Comparison of ENCODE assay signal across 29 cellular contexts in the genomic region with DNA sequence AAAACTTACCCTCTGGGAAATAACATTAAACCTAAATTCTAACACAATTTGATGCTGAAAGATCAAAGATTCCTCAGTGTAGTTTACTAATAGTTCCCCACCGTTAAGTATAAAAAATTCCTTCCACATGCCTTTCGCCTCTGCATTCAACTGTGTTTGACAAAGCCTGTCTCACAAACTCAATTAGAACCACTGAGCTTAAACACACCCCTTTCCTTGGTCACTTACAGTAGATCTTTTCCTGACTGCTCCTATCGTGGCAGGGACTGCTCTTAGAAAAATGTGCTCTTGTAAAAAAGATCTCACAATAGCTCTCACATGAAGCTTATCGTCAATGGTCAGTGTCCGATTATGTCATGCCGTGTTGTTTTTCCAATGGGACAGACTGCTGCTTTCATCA. TPM values are rescaled to one million over a fixed set of nuclear protein-coding genes. Genes with fewer than 3 reads are reported as not detected.
A peak's percentile ranks its signal among the peaks of the same experiment; 100 is the strongest.
DNase-seq lines count a peak whose midpoint lies in the region; ATAC-seq, FAIRE-seq and TF ChIP-seq lines count a peak whose summit lies in the region.
"Had no signal": no experiment of that assay in that cellular context is flagged by ENCODE, and none has a peak within 500 bp of the region (broad histone marks: within the 10 kb centered on the region; RNA-seq: fewer than 3 reads in every experiment).

No MANE protein-coding gene starts in this region.

- H3K4me2 ChIP-seq in H9 (ENCODE audit: insufficient read depth, insufficient read length, low read length) = peak overlapping the region; percentile 67
- H3K4me2 ChIP-seq in OCI-LY3 (ENCODE audit: low read length) = peak overlapping the region; percentile 82
- H3K4me2 ChIP-seq in endothelial cell of umbilical vein (ENCODE audit: insufficient read depth, low read length) = no peak overlapping the region
- H3K4me2 ChIP-seq in neuronal stem cell (ENCODE audit: insufficient read depth, low read length, poor library complexity, severe bottlenecking) = peak overlapping the region; percentile 40

- ATAC-seq in GM21529 (IDR thresholded peaks at IDR 0.05; ENCODE audit: unreplicated experiment) = no peak
- ATAC-seq in GM19395 (IDR thresholded peaks at IDR 0.05; ENCODE audit: unreplicated experiment) = no peak
- ATAC-seq: foreskin keratinocyte, heart left ventricle had no signal

- H3K23ac ChIP-seq in H9 (ENCODE audit: insufficient read length, low read depth, low read length) (no peak overlapping the region), neuronal stem cell (ENCODE audit: low read depth, low read length, poor library complexity) (no peak overlapping the region)

- H3K27ac ChIP-seq in H9 (ENCODE audit: insufficient read length, low read depth, low read length) = peak overlapping the region; percentile 99
- H3K27ac ChIP-seq in OCI-LY3 (ENCODE audit: low read length) = no peak overlapping the region
- H3K27ac ChIP-seq in endothelial cell of umbilical vein (ENCODE audit: insufficient read depth, low read depth, low read length) = no peak overlapping the region
- peak overlapping the region; percentile 87 for H3K27ac ChIP-seq in neuronal stem cell (replicated peaks; ENCODE audit: low read length)
- H3K27ac ChIP-seq: esophagus squamous epithelium, foreskin keratinocyte, heart left ventricle, HL-60, pancreas, skin epidermis had no signal

- no peaks in the 10 kb centered on the region; a peak in 3 of 7 replicates for H3K36me3 Mint-ChIP-seq in H9 (ENCODE audit: insufficient read depth in 1 of 3, low read depth in 3 of 3)
- no peaks in the 10 kb centered on the region for H3K36me3 Mint-ChIP-seq in HFFc6 (ENCODE audit: low read depth)
- H3K36me3 Mint-ChIP-seq: CD8-positive, alpha-beta memory T cell; stimulated activated memory B cell treated with anti-CD40 and anti-IgM and Interleukin-4, amounts not matched to agents 10 μg/mL and 1 μg/mL and 100 μg/mL, for 72 hours had no signal

- H3K4me1 Mint-ChIP-seq in H9 (peaks cover 19 to 22% of the 10 kb centered on the region in 2 experiments), HFFc6 (ENCODE audit: low read depth) (peaks cover 13% of the 10 kb centered on the region)
- H3K4me1 Mint-ChIP-seq: CD8-positive, alpha-beta memory T cell; stimulated activated memory B cell treated with anti-CD40 and anti-IgM and Interleukin-4, amounts not matched to agents 10 μg/mL and 1 μg/mL and 100 μg/mL, for 72 hours had no signal

- POLR2A ChIA-PET in endothelial cell of umbilical vein (lab: Charles Lee) = no interaction called here

- H4K8ac ChIP-seq in H9 (replicated peaks; ENCODE audit: insufficient read length, low read depth, low read length) = no peak overlapping the region
- H4K8ac ChIP-seq in neuronal stem cell (ENCODE audit: low read depth, low read length) = no peak overlapping the region

- H3K27ac Mint-ChIP-seq in H9 (peak overlapping the region; percentile 55 to 97 (median 96)), HFFc6 (no peak overlapping the region)
- H3K27ac Mint-ChIP-seq: CD8-positive, alpha-beta memory T cell; dendritic cell treated with granulocyte-macrophage colony-stimulating factor and Interleukin-4, amounts not matched to agents 40 ng/mL and 50 ng/mL, for 4 days; nephron progenitor cell; T-helper 1 cell treated with Interleukin-12 subunit alpha and Interleukin-12 subunit beta and Interleukin-4 antibody, amounts not matched to agents 30 μg/mL and 1 μg/mL, for 36 hours had no signal

- no TSS peak for BruUV-seq in endothelial cell of umbilical vein (replicated peaks; lab: Mats Ljungman, UMichigan)

- H3K4ac ChIP-seq in H9 (ENCODE audit: low read depth, low read length) (no peak overlapping the region; the same call in 1 of the 2 replicates), neuronal stem cell (ENCODE audit: low read length) (no peak overlapping the region)

- H3K79me1 ChIP-seq in H9 (ENCODE audit: insufficient read depth, low read depth, low read length, poor library complexity, severe bottlenecking) = no peaks in the 10 kb centered on the region
- no peaks in the 10 kb centered on the region for H3K79me1 ChIP-seq in neuronal stem cell (ENCODE audit: low read depth, low read length)

- H3K4me1 ChIP-seq in H9 (ENCODE audit: insufficient read depth, low read length) = peaks cover 5% of the 10 kb centered on the region; the same call in 1 of the 2 replicates
- peaks cover 13% of the 10 kb centered on the region for H3K4me1 ChIP-seq in OCI-LY3 (ENCODE audit: low read length)
- no peaks in the 10 kb centered on the region for H3K4me1 ChIP-seq in endothelial cell of umbilical vein (ENCODE audit: control insufficient read depth, extremely low read depth, insufficient read depth, low read length)
- peaks cover 5 to 9% of the 10 kb centered on the region in 2 donors for H3K4me1 ChIP-seq in neuronal stem cell (ENCODE audit: control insufficient read depth in 2 of 2, insufficient read depth in 1 of 2, low read depth in 1 of 2, low read length in 2 of 2)
- H3K4me1 ChIP-seq: esophagus squamous epithelium, heart left ventricle, pancreas had no signal

- peak; percentile 33 for DNase-seq in H9
- no peak for DNase-seq in endothelial cell of umbilical vein (ENCODE audit: low read depth, low spot score)
- DNase-seq in neuronal stem cell (ENCODE audit: low spot score) = peak; percentile 49
- no peak for DNase-seq in RKO (ENCODE audit: low spot score)
- no peak for DNase-seq in HFFc6
- DNase-seq: activated CD4-positive, alpha-beta T cell treated with anti-CD3 and anti-CD28 coated beads, Interleukin-2, amount 50 U/mL, for 1 hour; activated CD4-positive, CD25-positive, alpha-beta regulatory T cell; activated gamma-delta T cell treated with Interleukin-2 at 50 U/mL for 16 hours; activated T-cell treated with anti-CD3 and anti-CD28 coated beads, Interleukin-2, amount 50 U/mL, for 48 hours; CD8-positive, alpha-beta memory T cell; central memory CD4-positive, alpha-beta T cell; esophagus squamous epithelium; foreskin keratinocyte; heart left ventricle; NCI-H446 treated with DMSO at 0.1 percent for 48 hours; NCI-H774; nephron progenitor cell; pancreas; substantia nigra had no signal

- H2BK20ac ChIP-seq in H9 (ENCODE audit: low read depth, low read length, poor library complexity, severe bottlenecking) = no peak overlapping the region

- H2AFZ ChIP-seq in H9 (ENCODE audit: low read length) (no peak overlapping the region), OCI-LY3 (ENCODE audit: low read depth, low read length) (no peak overlapping the region), endothelial cell of umbilical vein (ENCODE audit: low read depth, low read length) (no peak overlapping the region), neuronal stem cell (ENCODE audit: low read length) (peak overlapping the region; percentile 80)

- FAIRE-seq in endothelial cell of umbilical vein (lab: Jason Lieb, UNC) = peak; percentile 38
- FAIRE-seq: endometrium, GM12891, pancreas had no signal

- H2AK5ac ChIP-seq in H9 (ENCODE audit: insufficient read length, low read length) (no peak overlapping the region), neuronal stem cell (ENCODE audit: low read depth, low read length) (no peak overlapping the region)

- H3K79me2 ChIP-seq in H9 (ENCODE audit: insufficient read depth, low read length) (no peaks in the 10 kb centered on the region), OCI-LY3 (ENCODE audit: low read length) (no peaks in the 10 kb centered on the region), endothelial cell of umbilical vein (ENCODE audit: control insufficient read depth, insufficient read depth, low read length) (no peaks in the 10 kb centered on the region)

- no peak for TF ChIP-seq POLR2A in endothelial cell of umbilical vein (IDR thresholded peaks at IDR 0.05; ENCODE audit: low read depth, low read length)

- peak overlapping the region; percentile 32 for H3K18ac ChIP-seq in H9 (ENCODE audit: insufficient read length, low read depth, low read length)
- no peak overlapping the region for H3K18ac ChIP-seq in neuronal stem cell (ENCODE audit: low read length)

- TF ChIP-seq CTCF in H9 (conservative IDR thresholded peaks at IDR 0.05) (no peak), OCI-LY3 (IDR thresholded peaks at IDR 0.05; ENCODE audit: low read depth, low read length) (no peak), endothelial cell of umbilical vein (IDR thresholded peaks at IDR 0.05; ENCODE audit: extremely low read depth in 1 of 2, insufficient read depth in 1 of 2, low read depth in 1 of 2, low read length in 2 of 2) (no peak), HFFc6 (IDR thresholded peaks at IDR 0.05) (no peak)

- H3K9me3 Mint-ChIP-seq in H9 (peaks cover 0 to 2% of the 10 kb centered on the region in 2 experiments; a peak in 2 of 5 replicates), HFFc6 (no peaks in the 10 kb centered on the region)
- H3K9me3 Mint-ChIP-seq: CD8-positive, alpha-beta memory T cell; dendritic cell treated with granulocyte-macrophage colony-stimulating factor and Interleukin-4, amounts not matched to agents 40 ng/mL and 50 ng/mL, for 4 days; nephron progenitor cell; stimulated activated memory B cell treated with anti-CD40 and anti-IgM and Interleukin-4, amounts not matched to agents 10 μg/mL and 1 μg/mL and 100 μg/mL, for 72 hours; T-helper 1 cell treated with Interleukin-12 subunit alpha and Interleukin-12 subunit beta and Interleukin-4 antibody, amounts not matched to agents 30 μg/mL and 1 μg/mL, for 36 hours had no signal

- H3K9ac ChIP-seq in H9 (ENCODE audit: extremely low read depth, insufficient read length, low read length) (no peak overlapping the region), OCI-LY3 (ENCODE audit: low read length) (no peak overlapping the region; the same call in 1 of the 2 replicates), endothelial cell of umbilical vein (replicated peaks; ENCODE audit: extremely low read depth, insufficient read depth, low read length) (no peak overlapping the region), neuronal stem cell (ENCODE audit: low read depth, low read length, poor library complexity) (no peak overlapping the region)

- no peak overlapping the region; the same call in 1 of the 2 replicates for H3K14ac ChIP-seq in H9 (ENCODE audit: insufficient read depth, low read length)
- no peak overlapping the region for H3K14ac ChIP-seq in neuronal stem cell (ENCODE audit: low read length)

- no peak overlapping the region for H3K56ac ChIP-seq in H9 (ENCODE audit: insufficient read length, low read depth, low read length)

- H3K9me3 ChIP-seq in H9 (ENCODE audit: control insufficient read depth, low read depth, low read length) (no peaks in the 10 kb centered on the region), OCI-LY3 (ENCODE audit: insufficient read depth, low read length) (no peaks in the 10 kb centered on the region), endothelial cell of umbilical vein (replicated peaks; ENCODE audit: control insufficient read depth, insufficient read depth, low read length) (no peaks in the 10 kb centered on the region), neuronal stem cell (replicated peaks in 1 of 2; ENCODE audit: control insufficient read depth in 2 of 2, insufficient read depth in 1 of 2, low read depth in 1 of 2, low read length in 2 of 2) (no peaks in the 10 kb centered on the region)
- H3K9me3 ChIP-seq: esophagus squamous epithelium, heart left ventricle, pancreas had no signal

- H4K20me1 ChIP-seq in H9 (ENCODE audit: control insufficient read depth, insufficient read depth, insufficient read length) (no peaks in the 10 kb centered on the region), OCI-LY3 (ENCODE audit: insufficient read depth, low read length) (no peaks in the 10 kb centered on the region), endothelial cell of umbilical vein (replicated peaks; ENCODE audit: control insufficient read depth, extremely low read depth, insufficient read depth, low read length) (no peaks in the 10 kb centered on the region)

- no peak overlapping the region for H2BK120ac ChIP-seq in H9 (ENCODE audit: low read depth, low read length, poor library complexity, severe bottlenecking)
- no peak overlapping the region for H2BK120ac ChIP-seq in neuronal stem cell (ENCODE audit: low read depth, low read length)

- dilution Hi-C loops in endothelial cell of umbilical vein (cut with MboI; ENCODE audit: extremely low pct_ligation_motif_present, low sequenced_read_pairs) = no loop called here

- H4K91ac ChIP-seq in H9 (ENCODE audit: insufficient read length, low read depth, low read length) (no peak overlapping the region), neuronal stem cell (ENCODE audit: low read depth, low read length, poor library complexity) (no peak overlapping the region)

- no CpG with 5 or more reads among the region's 6 CpGs for WGBS in H9 (ENCODE audit: extremely low coverage, insufficient read length, low lambda C conversion rate)
- no CpG with 5 or more reads among the region's 6 CpGs for WGBS in neuronal stem cell (ENCODE audit: extremely low coverage in 2 of 2, insufficient read length in 2 of 2, insufficient replicate concordance in 1 of 2), 2 donors

- H3K9me1 ChIP-seq in endothelial cell of umbilical vein (replicated peaks; ENCODE audit: control insufficient read depth, extremely low read depth, insufficient read depth, low read length) = no peaks in the 10 kb centered on the region

- H2BK5ac ChIP-seq in H9 (ENCODE audit: insufficient read length, low read length) = peak overlapping the region; percentile 65
- no peak overlapping the region for H2BK5ac ChIP-seq in neuronal stem cell (ENCODE audit: low read length)

- H3K27me3 ChIP-seq in H9 (ENCODE audit: insufficient read depth, low read length) = no peaks in the 10 kb centered on the region
- H3K27me3 ChIP-seq in OCI-LY3 (ENCODE audit: low read depth, low read length) = no peaks in the 10 kb centered on the region
- H3K27me3 ChIP-seq in endothelial cell of umbilical vein (ENCODE audit: control insufficient read depth in 2 of 2, insufficient read depth in 2 of 2, low read length in 2 of 2) = peaks cover 2 to 4% of the 10 kb centered on the region in 2 experiments
- no peaks in the 10 kb centered on the region for H3K27me3 ChIP-seq in neuronal stem cell (ENCODE audit: control insufficient read depth in 3 of 3, insufficient read depth in 3 of 3, low read depth in 1 of 3, low read length in 3 of 3)
- H3K27me3 ChIP-seq: pancreas had no signal

- intact Hi-C loops in endothelial cell of umbilical vein (cut with micrococcal nuclease) = no loop called here

- H4K5ac ChIP-seq in H9 (ENCODE audit: insufficient read length, low read depth, low read length) = peak overlapping the region; percentile 41

- H3K27me3 Mint-ChIP-seq in H9 (ENCODE audit: low read depth) (no peaks in the 10 kb centered on the region), HFFc6 (ENCODE audit: insufficient read depth) (peaks cover 7% of the 10 kb centered on the region)
- H3K27me3 Mint-ChIP-seq: stimulated activated memory B cell treated with anti-CD40 and anti-IgM and Interleukin-4, amounts not matched to agents 10 μg/mL and 1 μg/mL and 100 μg/mL, for 72 hours had no signal

- CTCF ChIA-PET in endothelial cell of umbilical vein (lab: Charles Lee) = interaction anchor here (0.8 to 2.4 kb wide), 6 partner anchors 9 to 735 kb away, joined by 3 to 13 read pairs (median 4); a partner anchor contains a TSS

- no peak overlapping the region for H2BK15ac ChIP-seq in H9 (ENCODE audit: low read depth, low read length)
- no peak overlapping the region for H2BK15ac ChIP-seq in neuronal stem cell (ENCODE audit: low read length)

- peak overlapping the region; percentile 19 to 60; a peak in 4 of 5 replicates for H3K4me3 Mint-ChIP-seq in H9
- no peak overlapping the region for H3K4me3 Mint-ChIP-seq in HFFc6
- H3K4me3 Mint-ChIP-seq: CD8-positive, alpha-beta memory T cell; dendritic cell treated with granulocyte-macrophage colony-stimulating factor and Interleukin-4, amounts not matched to agents 40 ng/mL and 50 ng/mL, for 4 days; nephron progenitor cell; T-helper 1 cell treated with Interleukin-12 subunit alpha and Interleukin-12 subunit beta and Interleukin-4 antibody, amounts not matched to agents 30 μg/mL and 1 μg/mL, for 36 hours had no signal

- no peak overlapping the region for H3T11ph ChIP-seq in H9 (ENCODE audit: low read length)

- no peaks in the 10 kb centered on the region for H3K36me3 ChIP-seq in OCI-LY3 (replicated peaks; ENCODE audit: low read depth, low read length)
- H3K36me3 ChIP-seq in endothelial cell of umbilical vein (ENCODE audit: control insufficient read depth in 2 of 2, extremely low read depth in 1 of 2, insufficient read depth in 2 of 2, low read length in 2 of 2) = no peaks in the 10 kb centered on the region
- no peaks in the 10 kb centered on the region for H3K36me3 ChIP-seq in neuronal stem cell (replicated peaks in 1 of 2; ENCODE audit: control insufficient read depth in 2 of 2, insufficient read depth in 2 of 2, low read length in 2 of 2)
- H3K36me3 ChIP-seq: esophagus squamous epithelium, heart left ventricle, pancreas had no signal

- no peaks in the 10 kb centered on the region for H3K23me2 ChIP-seq in H9 (ENCODE audit: insufficient read length, low read depth, low read length, poor library complexity, severe bottlenecking)

- H2BK12ac ChIP-seq in H9 (ENCODE audit: insufficient read length, low read depth, low read length) (no peak overlapping the region), neuronal stem cell (ENCODE audit: low read length) (no peak overlapping the region)

- H3K4me3 ChIP-seq in OCI-LY3 (ENCODE audit: low read length) (no peak overlapping the region), endothelial cell of umbilical vein (replicated peaks in 1 of 3; ENCODE audit: insufficient read depth in 1 of 3, low read depth in 1 of 3, low read length in 3 of 3) (no peak overlapping the region), neuronal stem cell (ENCODE audit: low read length in 2 of 2) (no peak overlapping the region)

RNA-seq across cellular contexts. Expression of a gene that starts 8.9 kb away (rescaled TPM):
- total RNA-seq in H9 (2021) (16.7 and 19.4 TPM in 2 replicates), endothelial cell of umbilical vein (1.1 and 3.2 TPM in 2 replicates)
- 0.25 and 0.26 TPM in 2 replicates for polyA plus RNA-seq in endothelial cell of umbilical vein
- polyA plus RNA-seq in endothelial cell of umbilical vein (2011; cell fraction: cytosol; rRNA removed) = 0.42 and 0.57 TPM in 2 replicates
- 0.28 and 0.70 TPM in 2 replicates for polyA plus RNA-seq in endothelial cell of umbilical vein (2011; cell fraction: nucleus; rRNA removed)
- 2.9 TPM in 2 replicates for polyA plus RNA-seq in endothelial cell of umbilical vein (2012)
- polyA minus RNA-seq in endothelial cell of umbilical vein = 1.3 and 2.6 TPM in 2 replicates
- not detected for polyA minus RNA-seq in endothelial cell of umbilical vein (2011; cell fraction: cytosol; rRNA and poly(A)+ RNA removed)
- 1.3 and 3.2 TPM in 2 replicates for polyA minus RNA-seq in endothelial cell of umbilical vein (2011; cell fraction: nucleus; rRNA and poly(A)+ RNA removed)
- polyA plus RNA-seq in neuronal stem cell (2013, experiment 1 of 2) = 2.8 TPM
- 3.2 TPM for polyA plus RNA-seq in neuronal stem cell (2013, experiment 2 of 2)
- 1 to 10 TPM; 1.3 to 2.4 (median 1.7) TPM for total RNA-seq in HFFc6 (2021; fragmentation: NEBNext Ultra II Directional; extraction: Animal tissue kit (Norgen Biotek cat#: 25700))

Comparison
In these comparisons a context has a peak if more than half of its experiments do, and no peak if none do; other contexts are left out.
1. DNase-seq: peak in H9 (single experiment) and neuronal stem cell (single experiment); none in endothelial cell of umbilical vein (single experiment), RKO (single experiment) and HFFc6 (single experiment).
2. H3K27ac ChIP-seq: peak in H9 (single experiment) and neuronal stem cell (single experiment); none in OCI-LY3 (single experiment) and endothelial cell of umbilical vein (single experiment).